ENCODE assay signal across 1 cellular context in genomic region chr14:78598046-78598652, GRCh38.
TF ChIP-seq lines count a peak whose summit lies in the region.

No MANE protein-coding gene starts in this region.

TF ChIP-seq in K562, 482 proteins besides CTCF, POLR2A, EP300 and RAD21 (continued from another document):
- TF ChIP-seq ESRRB (CRISPR knock-in tag; IDR thresholded peaks at IDR 0.05; ENCODE audit: borderline replicate concordance), result no peak
- TF ChIP-seq, protein P1, sequence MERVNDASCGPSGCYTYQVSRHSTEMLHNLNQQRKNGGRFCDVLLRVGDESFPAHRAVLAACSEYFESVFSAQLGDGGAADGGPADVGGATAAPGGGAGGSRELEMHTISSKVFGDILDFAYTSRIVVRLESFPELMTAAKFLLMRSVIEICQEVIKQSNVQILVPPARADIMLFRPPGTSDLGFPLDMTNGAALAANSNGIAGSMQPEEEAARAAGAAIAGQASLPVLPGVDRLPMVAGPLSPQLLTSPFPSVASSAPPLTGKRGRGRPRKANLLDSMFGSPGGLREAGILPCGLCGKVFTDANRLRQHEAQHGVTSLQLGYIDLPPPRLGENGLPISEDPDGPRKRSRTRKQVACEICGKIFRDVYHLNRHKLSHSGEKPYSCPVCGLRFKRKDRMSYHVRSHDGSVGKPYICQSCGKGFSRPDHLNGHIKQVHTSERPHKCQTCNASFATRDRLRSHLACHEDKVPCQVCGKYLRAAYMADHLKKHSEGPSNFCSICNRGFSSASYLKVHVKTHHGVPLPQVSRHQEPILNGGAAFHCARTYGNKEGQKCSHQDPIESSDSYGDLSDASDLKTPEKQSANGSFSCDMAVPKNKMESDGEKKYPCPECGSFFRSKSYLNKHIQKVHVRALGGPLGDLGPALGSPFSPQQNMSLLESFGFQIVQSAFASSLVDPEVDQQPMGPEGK (CRISPR knock-in tag; IDR thresholded peaks at IDR 0.05; ENCODE audit: borderline replicate concordance), result no peak
- peak; percentile 36; the same call in 1 of the 2 replicates for TF ChIP-seq USF2 (CRISPR knock-in tag; IDR thresholded peaks at IDR 0.05)
- TF ChIP-seq ZNF740 (CRISPR knock-in tag; IDR thresholded peaks at IDR 0.05), result peak; percentile 81
- no peak for TF ChIP-seq ZNF740 (tag; IDR thresholded peaks at IDR 0.05)
- no peak for TF ChIP-seq SMARCA5 (IDR thresholded peaks at IDR 0.05)
- peak; percentile 86 for TF ChIP-seq STAG1 (CRISPR knock-in tag; IDR thresholded peaks at IDR 0.05; ENCODE audit: borderline replicate concordance)
- TF ChIP-seq KHSRP (IDR thresholded peaks at IDR 0.05), result no peak
- no peak for TF ChIP-seq DMBX1 (CRISPR knock-in tag; IDR thresholded peaks at IDR 0.05; ENCODE audit: borderline replicate concordance)
- TF ChIP-seq MAZ (CRISPR knock-in tag; conservative IDR thresholded peaks at IDR 0.05 in 1 of 2, IDR thresholded peaks at IDR 0.05 in 1 of 2), result peak in 1 of 2 experiments; percentile 44; a peak in 1 of 4 replicates
- TF ChIP-seq HSF4 (CRISPR knock-in tag; IDR thresholded peaks at IDR 0.05; ENCODE audit: borderline replicate concordance), result no peak
- peak in 1 of 2 experiments; percentile 43; a peak in 1 of 4 replicates for TF ChIP-seq RCOR1 (IDR thresholded peaks at IDR 0.05; ENCODE audit: borderline replicate concordance in 1 of 2, low read depth in 2 of 2, low read length in 2 of 2)
- no peak for TF ChIP-seq MTA3 (IDR thresholded peaks at IDR 0.05; ENCODE audit: borderline replicate concordance)
- TF ChIP-seq KLF16 (IDR thresholded peaks at IDR 0.05), result 0 out of 2 replicates have a peak, but pooled peaks have one; percentile 12
- TF ChIP-seq MEIS2 (IDR thresholded peaks at IDR 0.05; ENCODE audit: partially characterized antibody), result no peak
- TF ChIP-seq ZNF263 (CRISPR knock-in tag; IDR thresholded peaks at IDR 0.05; ENCODE audit: borderline replicate concordance), result no peak
- TF ChIP-seq BHLHE40 (IDR thresholded peaks at IDR 0.05; ENCODE audit: low read length), result peak; percentile 85
TF ChIP-seq in K562: peak in this region for 14.
